Comparison of ENCODE assay signal across 16 cellular contexts in the genomic region with DNA sequence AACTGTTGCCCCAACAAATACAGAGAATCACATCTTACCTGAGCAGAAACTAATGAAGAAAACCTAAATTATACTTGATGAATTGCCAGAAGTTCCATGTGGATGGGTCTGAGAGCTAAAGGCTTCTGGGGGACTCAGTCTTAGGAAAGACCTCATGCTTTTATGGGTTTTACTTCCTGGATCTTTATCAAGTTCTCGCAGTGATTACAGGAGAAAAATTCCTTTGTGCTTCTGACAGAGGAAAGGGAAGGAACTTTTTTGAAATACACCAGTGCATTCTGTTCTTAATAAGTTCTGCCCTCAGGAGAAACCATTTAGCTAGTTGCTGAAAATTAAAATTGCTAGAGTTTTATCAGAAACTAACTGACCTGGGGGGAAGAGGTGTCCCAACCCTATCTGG.
"Had no signal": no experiment of that assay in that cellular context is flagged by ENCODE, and none has a peak within 500 bp of the region (broad histone marks: within the 10 kb centered on the region; RNA-seq: fewer than 3 reads in every experiment).

No MANE protein-coding gene starts in this region.

- H3K4me3 ChIP-seq: ascending aorta, breast epithelium, gastrocnemius medialis, heart right ventricle, stomach, testis, upper lobe of left lung had no signal

- H3K36me3 ChIP-seq: ascending aorta, breast epithelium, gastrocnemius medialis, heart right ventricle, stomach, upper lobe of left lung had no signal

- H3K9me3 ChIP-seq: ascending aorta, breast epithelium, gastrocnemius medialis, heart right ventricle, stomach, testis, upper lobe of left lung had no signal

- DNase-seq: activated CD4-positive, alpha-beta T cell treated with anti-CD3 and anti-CD28 coated beads for 48 hours; activated CD8-positive, alpha-beta memory T cell treated with anti-CD3 and anti-CD28 coated beads for 24 hours; activated naive CD4-positive, alpha-beta T cell; cerebellar nuclear complex; effector memory CD4-positive, alpha-beta T cell; gastrocnemius medialis; heart right ventricle; islet precursor cell; stimulated activated CD4-positive, alpha-beta T cell treated with anti-CD3 and anti-CD28 coated beads, Interleukin-2, amount 100 ng/mL, for 24 hours; stomach; testis; upper lobe of left lung had no signal

- ATAC-seq: gastrocnemius medialis, heart right ventricle, sciatic nerve had no signal

- H3K27me3 ChIP-seq: ascending aorta, breast epithelium, gastrocnemius medialis, heart right ventricle, stomach, testis, upper lobe of left lung had no signal

- H3K4me1 ChIP-seq: ascending aorta, breast epithelium, gastrocnemius medialis, heart right ventricle, stomach, testis, upper lobe of left lung had no signal

- H3K27ac ChIP-seq: ascending aorta, breast epithelium, epithelial cell of prostate, gastrocnemius medialis, heart right ventricle, stomach, testis, upper lobe of left lung had no signal
